Comparison of ENCODE assay signal across 18 cellular contexts in the genomic region with DNA sequence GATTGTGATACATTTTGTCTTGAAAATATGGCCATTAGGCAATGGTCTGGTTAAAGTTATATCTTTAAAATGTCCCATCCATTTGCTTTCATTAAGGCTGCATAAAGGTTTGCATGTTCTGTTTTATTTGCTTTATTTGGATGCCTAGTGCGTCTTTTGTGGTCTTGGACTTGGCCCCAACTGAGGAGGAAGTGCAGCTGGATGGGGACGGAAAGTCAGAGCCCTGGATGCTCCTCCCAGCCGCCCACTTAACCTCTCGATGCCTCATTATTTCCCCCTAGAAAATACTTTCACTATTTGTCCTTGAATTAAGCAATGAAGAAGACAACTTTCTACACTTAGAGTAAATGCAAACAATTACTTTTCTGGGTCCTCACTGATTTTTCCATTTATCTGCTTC.
A peak's percentile ranks its signal among the peaks of the same experiment; 100 is the strongest.
DNase-seq lines count a peak whose midpoint lies in the region; ATAC-seq, FAIRE-seq and TF ChIP-seq lines count a peak whose summit lies in the region.
"Had no signal": no experiment of that assay in that cellular context is flagged by ENCODE, and none has a peak within 500 bp of the region (broad histone marks: within the 10 kb centered on the region; RNA-seq: fewer than 3 reads in every experiment).

No MANE protein-coding gene starts in this region.

- FAIRE-seq in H54 (lab: Jason Lieb, UNC), result no peak

- intact Hi-C loops in heart right ventricle (cut with DNase I), result no loop called here
- intact Hi-C loops in cardiac septum (cut with DNase I), result no loop called here
- intact Hi-C loops in uterus (cut with DNase I; ENCODE audit: low total_unique reads), result no loop called here

- TF ChIP-seq POLR2A in uterus (IDR thresholded peaks at IDR 0.05) (no peak), H54 (IDR thresholded peaks at IDR 0.05; ENCODE audit: low read depth, low read length) (no peak)

- H3K4me3 ChIP-seq in heart right ventricle (no peak overlapping the region), fibroblast of lung (replicated peaks in 1 of 4; ENCODE audit: control extremely low read depth in 1 of 4, insufficient read depth in 1 of 4, low read depth in 3 of 4, low read length in 4 of 4) (no peak overlapping the region), muscle layer of duodenum (ENCODE audit: low read depth in 1 of 2, low read length in 2 of 2) (no peak overlapping the region), uterus (no peak overlapping the region)
- H3K4me3 ChIP-seq: dorsolateral prefrontal cortex had no signal

- H3K36me3 ChIP-seq in heart right ventricle (no peaks in the 10 kb centered on the region), fibroblast of lung (ENCODE audit: control insufficient read depth, insufficient read depth, low read length) (no peaks in the 10 kb centered on the region), muscle layer of duodenum (ENCODE audit: control insufficient read depth in 1 of 2, insufficient read depth in 2 of 2, low read length in 2 of 2) (no peaks in the 10 kb centered on the region), uterus (no peaks in the 10 kb centered on the region)

- no peaks in the 10 kb centered on the region for H3K79me2 ChIP-seq in fibroblast of lung (ENCODE audit: control insufficient read depth, insufficient read depth, low read length)

- DNase-seq in heart right ventricle (peak; percentile 17 to 50), cardiac septum (ENCODE audit: low spot score) (no peak), fibroblast of lung (ENCODE audit: low read depth in 2 of 2) (peak; percentile 59 to 83), uterus (peak; percentile 32 to 54), H54 (ENCODE audit: insufficient read length, low spot score) (no peak), RKO (ENCODE audit: low spot score) (no peak)
- DNase-seq in activated naive CD4-positive, alpha-beta T cell treated with Interleukin-2 at 50 U/mL for 16 hours, result no peak
- DNase-seq: activated CD4-positive, alpha-beta T cell treated with anti-CD3 and anti-CD28 coated beads for 1 hour; activated gamma-delta T cell treated with Interleukin-2 at 50 U/mL for 16 hours; CD8-positive, alpha-beta memory T cell; DMS79 treated with DMSO at 0.1 percent for 48 hours; dorsolateral prefrontal cortex; naive thymus-derived CD4-positive, alpha-beta T cell; NCI-H1436; NK-92 treated with Interleukin-12 subunit alpha and Interleukin-12 subunit beta, amount 100 ng/mL, for 24 hours; stimulated activated CD4-positive, alpha-beta T cell treated with anti-CD3 and anti-CD28 coated beads, Interleukin-15, amount 100 ng/mL, for 24 hours; stimulated activated naive CD8-positive, alpha-beta T cell treated with anti-CD3 and anti-CD28 coated beads, Interleukin-15, Interleukin-2, amounts not matched to agents 100 U/mL and 50 U/mL, for 24 hours had no signal

- no peak overlapping the region for H3K9ac ChIP-seq in fibroblast of lung (ENCODE audit: insufficient read depth, low read length)

- WGBS in heart right ventricle, 2 donors, result 26 to 31% methylated on average over 4 of the region's 4 CpGs

- no peaks in the 10 kb centered on the region for H4K20me1 ChIP-seq in fibroblast of lung (ENCODE audit: control insufficient read depth, extremely low read depth, insufficient read depth, low read length)

- H3K27me3 ChIP-seq in heart right ventricle (no peaks in the 10 kb centered on the region), fibroblast of lung (ENCODE audit: control insufficient read depth, insufficient read depth, low read length) (no peaks in the 10 kb centered on the region), muscle layer of duodenum (ENCODE audit: low read depth, low read length) (no peaks in the 10 kb centered on the region), uterus (no peaks in the 10 kb centered on the region)
- H3K27me3 ChIP-seq: dorsolateral prefrontal cortex had no signal

- H3K27ac ChIP-seq in heart right ventricle (peak overlapping the region in 2 of 10 donors; percentile 4 to 18), fibroblast of lung (ENCODE audit: insufficient read depth, low read length) (no peak overlapping the region), muscle layer of duodenum (ENCODE audit: low read length) (peak overlapping the region; percentile 6), uterus (peak overlapping the region; percentile 21 to 32)
- H3K27ac ChIP-seq: dorsolateral prefrontal cortex had no signal

- ATAC-seq in heart right ventricle, result peak in 7 of 8 donors; percentile 67 to 85 (median 77)
- ATAC-seq: naive thymus-derived CD4-positive, alpha-beta T cell; stimulated activated naive CD8-positive, alpha-beta T cell treated with anti-CD3 and anti-CD28 coated beads, Interleukin-15, Interleukin-2, amounts not matched to agents 100 U/mL and 50 U/mL, for 24 hours had no signal

- no peak overlapping the region for H2AFZ ChIP-seq in fibroblast of lung (ENCODE audit: low read length)

- no peak overlapping the region for H3K4me2 ChIP-seq in fibroblast of lung (ENCODE audit: extremely low read depth, insufficient read depth, low read length)

- no peak for TF ChIP-seq CTCF in heart right ventricle (IDR thresholded peaks at IDR 0.05)
- TF ChIP-seq CTCF in fibroblast of lung (conservative IDR thresholded peaks at IDR 0.05 in 1 of 2, IDR thresholded peaks at IDR 0.05 in 1 of 2; ENCODE audit: low read depth in 1 of 2, low read length in 2 of 2), result no peak
- no peak for TF ChIP-seq CTCF in uterus (IDR thresholded peaks at IDR 0.05)

- H3K9me3 ChIP-seq in heart right ventricle, result no peaks in the 10 kb centered on the region
- H3K9me3 ChIP-seq in fibroblast of lung (ENCODE audit: control insufficient read depth, insufficient read depth, low read depth, low read length), result no peaks in the 10 kb centered on the region
- no peaks in the 10 kb centered on the region for H3K9me3 ChIP-seq in muscle layer of duodenum (ENCODE audit: control insufficient read depth in 1 of 2, low read length in 2 of 2)
- no peaks in the 10 kb centered on the region for H3K9me3 ChIP-seq in uterus

- H3K4me1 ChIP-seq in heart right ventricle, result peaks cover 0 to 37% (median 12%) of the 10 kb centered on the region in 9 donors
- H3K4me1 ChIP-seq in fibroblast of lung (ENCODE audit: control insufficient read depth, extremely low read depth, insufficient read depth, low read length), result no peaks in the 10 kb centered on the region
- peaks cover 0 to 3% of the 10 kb centered on the region in 2 donors for H3K4me1 ChIP-seq in muscle layer of duodenum (ENCODE audit: control insufficient read depth in 1 of 2, insufficient read depth in 2 of 2, low read length in 2 of 2)
- peaks cover 0 to 2% of the 10 kb centered on the region in 2 donors for H3K4me1 ChIP-seq in uterus

Comparison
In these comparisons a context has a peak if more than half of its experiments do, and no peak if none do; other contexts are left out.
1. DNase-seq: peak in heart right ventricle (2 of 2), fibroblast of lung (2 of 2) and uterus (2 of 2); none in cardiac septum (single experiment), H54 (single experiment), activated naive CD4-positive, alpha-beta T cell treated with Interleukin-2 at 50 U/mL for 16 hours (single experiment) and RKO (single experiment).